25 cellular contexts compared by ENCODE assay signal in genomic region chr13:114311908-114312307, GRCh38. TPM values are rescaled to one million over a fixed set of nuclear protein-coding genes. Genes with fewer than 3 reads are reported as not detected.
DNase-seq lines count a peak whose midpoint lies in the region; ATAC-seq and TF ChIP-seq lines count a peak whose summit lies in the region.
"Had no signal": no experiment of that assay in that cellular context is flagged by ENCODE, and none has a peak within 500 bp of the region (broad histone marks: within the 10 kb centered on the region; RNA-seq: fewer than 3 reads in every experiment).

No MANE protein-coding gene starts in this region.

- no peak overlapping the region for H3K9ac ChIP-seq in SK-N-SH

- H3F3A ChIP-seq in SK-N-SH (replicated peaks; ENCODE audit: insufficient read depth) = peaks cover 31% of the 10 kb centered on the region

- H3K9me2 ChIP-seq in SK-N-SH = no peaks in the 10 kb centered on the region

- peaks cover 13 to 16% of the 10 kb centered on the region in 2 experiments; a peak in 3 of 4 replicates for H3K4me1 ChIP-seq in SK-N-SH (ENCODE audit: control insufficient read depth in 1 of 2, insufficient read depth in 2 of 2, low read depth in 1 of 2, low read length in 1 of 2)

- WGBS in SK-N-SH (ENCODE audit: low lambda C conversion rate) = 50% methylated on average over 2 of the region's 2 CpGs

- peak overlapping the region in 1 of 2 experiments; percentile 40; a peak in 1 of 4 replicates for H3K27ac ChIP-seq in SK-N-SH (ENCODE audit: low read depth in 2 of 2, low read length in 1 of 2)
- H3K27ac ChIP-seq: ascending aorta, esophagus muscularis mucosa, heart left ventricle, left ventricle myocardium inferior had no signal

- H3K4me2 ChIP-seq in SK-N-SH = no peak overlapping the region

- no peaks in the 10 kb centered on the region for H3K27me3 ChIP-seq in SK-N-SH (ENCODE audit: insufficient read depth)
- H3K27me3 ChIP-seq: ascending aorta, esophagus muscularis mucosa, heart left ventricle had no signal

- no peak for ATAC-seq in SK-N-SH treated with all-trans-retinoic acid at 6 μM for 48 hours
- no peak for ATAC-seq in HG03378 (IDR thresholded peaks at IDR 0.05; ENCODE audit: unreplicated experiment)
- no peak for ATAC-seq in HG02678 (IDR thresholded peaks at IDR 0.05; ENCODE audit: unreplicated experiment)
- ATAC-seq: activated CD8-positive, alpha-beta T cell treated with anti-CD3 and anti-CD28 coated beads, Interleukin-2, amount 10 ng/mL, durations not matched to agents 7 days and 5 days; heart left ventricle; mucosa of descending colon had no signal

- CTCF ChIA-PET in SK-N-SH (lab: Yijun Ruan, JAX) = interaction anchor here (0.9 to 1.2 kb wide), 2 partner anchors 17 to 24 kb away, joined by 3 read pairs; no protein-coding TSS in a partner anchor

- H4K20me1 ChIP-seq in SK-N-SH (ENCODE audit: insufficient read depth) = peaks cover 18% of the 10 kb centered on the region

- H2AFZ ChIP-seq in SK-N-SH (ENCODE audit: low read depth) = 0 out of 2 replicates have a peak overlapping the region, but pooled peaks have one; percentile 31

- POLR2A ChIA-PET in SK-N-SH (lab: Yijun Ruan, JAX) = interaction anchor here (1.2 kb wide), 1 partner anchor 31 kb away, joined by 7 read pairs; the partner anchor contains the start of gene UPF3A

- no peak for TF ChIP-seq CTCF in SK-N-SH (IDR thresholded peaks at IDR 0.05)

- H3K79me2 ChIP-seq in SK-N-SH (ENCODE audit: insufficient read depth) = peaks cover 23% of the 10 kb centered on the region

- peaks cover 3 to 12% of the 10 kb centered on the region in 2 experiments for H3K36me3 ChIP-seq in SK-N-SH (replicated peaks in 1 of 2; ENCODE audit: control insufficient read depth in 1 of 2, insufficient read depth in 2 of 2, low read length in 1 of 2)

- no peaks in the 10 kb centered on the region for H3K9me3 ChIP-seq in SK-N-SH
- H3K9me3 ChIP-seq: ascending aorta, esophagus muscularis mucosa, heart left ventricle, left ventricle myocardium inferior, mucosa of descending colon had no signal

- DNase-seq in SK-N-SH (no peak), NCI-H526 (lab: John Stamatoyannopoulos, UW) (peak; percentile 75 to 92), dermis blood vessel endothelial cell (peak; percentile 36), NCI-H2227 (lab: John Stamatoyannopoulos, UW; ENCODE audit: unreplicated experiment) (no peak), cerebellar nuclear complex (lab: John Stamatoyannopoulos, UW) (no peak)
- DNase-seq: ACHN; activated CD4-positive, CD25-positive, alpha-beta regulatory T cell; activated CD8-positive, alpha-beta T cell treated with anti-CD3 and anti-CD28 coated beads, Interleukin-2, amount 10 ng/mL, durations not matched to agents 7 days and 5 days; activated naive CD4-positive, alpha-beta T cell treated with anti-CD3 and anti-CD28 coated beads for 36 hours; activated T-cell treated with anti-CD3 and anti-CD28 coated beads, Interleukin-2, amount 50 U/mL, for 24 hours; CD4-positive, alpha-beta T cell; DND-41; effector memory CD4-positive, alpha-beta T cell; GOT3; heart left ventricle; left ventricle myocardium inferior; mucosa of descending colon; NCI-H1417 treated with DMSO at 0.1 percent for 48 hours; SHP77; stimulated activated CD4-positive, alpha-beta T cell treated with anti-CD3 and anti-CD28 coated beads, Interleukin-12 subunit alpha, Interleukin-12 subunit beta, amount 100 ng/mL, for 4 hours had no signal

- H3K4me3 ChIP-seq in SK-N-SH (ENCODE audit: low read depth in 2 of 2, low read length in 1 of 2) = no peak overlapping the region
- H3K4me3 ChIP-seq: ascending aorta, esophagus muscularis mucosa, heart left ventricle, left ventricle myocardium inferior, mucosa of descending colon had no signal

- no peak for TF ChIP-seq EP300 in SK-N-SH (IDR thresholded peaks at IDR 0.05; ENCODE audit: borderline replicate concordance in 1 of 2, low read depth in 1 of 2, low read length in 1 of 2)

- no peak for TF ChIP-seq RAD21 in SK-N-SH (IDR thresholded peaks at IDR 0.05; ENCODE audit: low read length)

TF ChIP-seq in SK-N-SH, 30 proteins besides CTCF, POLR2A, EP300 and RAD21 (continues in another document):
- no peak for TF ChIP-seq GATA2 (CRISPR knock-in tag; IDR thresholded peaks at IDR 0.05)
- no peak for TF ChIP-seq NFIC (IDR thresholded peaks at IDR 0.05; ENCODE audit: borderline replicate concordance)
- no peak for TF ChIP-seq TCF12 (IDR thresholded peaks at IDR 0.05)
- TF ChIP-seq RCOR1 (IDR thresholded peaks at IDR 0.05; ENCODE audit: low read length) = no peak
- no peak for TF ChIP-seq IRF3 (IDR thresholded peaks at IDR 0.05; ENCODE audit: low read depth, low read length)
- TF ChIP-seq MEF2A (IDR thresholded peaks at IDR 0.05; ENCODE audit: borderline replicate concordance, low read depth) = no peak
- no peak for TF ChIP-seq TAF1 (IDR thresholded peaks at IDR 0.05; ENCODE audit: borderline replicate concordance, low read depth, low read length)
- TF ChIP-seq, protein P1, sequence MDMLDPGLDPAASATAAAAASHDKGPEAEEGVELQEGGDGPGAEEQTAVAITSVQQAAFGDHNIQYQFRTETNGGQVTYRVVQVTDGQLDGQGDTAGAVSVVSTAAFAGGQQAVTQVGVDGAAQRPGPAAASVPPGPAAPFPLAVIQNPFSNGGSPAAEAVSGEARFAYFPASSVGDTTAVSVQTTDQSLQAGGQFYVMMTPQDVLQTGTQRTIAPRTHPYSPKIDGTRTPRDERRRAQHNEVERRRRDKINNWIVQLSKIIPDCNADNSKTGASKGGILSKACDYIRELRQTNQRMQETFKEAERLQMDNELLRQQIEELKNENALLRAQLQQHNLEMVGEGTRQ (IDR thresholded peaks at IDR 0.05; ENCODE audit: borderline replicate concordance, low read depth, low read length) = no peak

TF ChIP-seq in SK-N-SH treated with all-trans-retinoic acid at 6 μM for 48 hours, 23 proteins besides CTCF, POLR2A, EP300 and RAD21:
- TF ChIP-seq TOX (CRISPR knock-in tag; IDR thresholded peaks at IDR 0.05; ENCODE audit: borderline replicate concordance) (no peak), ZFP3 (CRISPR knock-in tag; IDR thresholded peaks at IDR 0.05) (no peak), PATZ1 (CRISPR knock-in tag; IDR thresholded peaks at IDR 0.05; ENCODE audit: borderline replicate concordance) (no peak), GLIS3 (CRISPR knock-in tag; IDR thresholded peaks at IDR 0.05) (no peak), PPARA (CRISPR knock-in tag; IDR thresholded peaks at IDR 0.05; ENCODE audit: borderline replicate concordance) (no peak), POU6F1 (CRISPR knock-in tag; IDR thresholded peaks at IDR 0.05; ENCODE audit: borderline replicate concordance, low read depth) (no peak), ZNF565 (CRISPR knock-in tag; conservative IDR thresholded peaks at IDR 0.05; ENCODE audit: low read depth) (no peak), ISL1 (CRISPR knock-in tag; IDR thresholded peaks at IDR 0.05) (no peak), ZFP30 (CRISPR knock-in tag; IDR thresholded peaks at IDR 0.05) (no peak), ZC3H10 (CRISPR knock-in tag; IDR thresholded peaks at IDR 0.05) (no peak), ZNF8 (CRISPR knock-in tag; IDR thresholded peaks at IDR 0.05) (no peak), BACH2 (CRISPR knock-in tag; IDR thresholded peaks at IDR 0.05; ENCODE audit: borderline replicate concordance) (no peak)
- TF ChIP-seq, protein P2, sequence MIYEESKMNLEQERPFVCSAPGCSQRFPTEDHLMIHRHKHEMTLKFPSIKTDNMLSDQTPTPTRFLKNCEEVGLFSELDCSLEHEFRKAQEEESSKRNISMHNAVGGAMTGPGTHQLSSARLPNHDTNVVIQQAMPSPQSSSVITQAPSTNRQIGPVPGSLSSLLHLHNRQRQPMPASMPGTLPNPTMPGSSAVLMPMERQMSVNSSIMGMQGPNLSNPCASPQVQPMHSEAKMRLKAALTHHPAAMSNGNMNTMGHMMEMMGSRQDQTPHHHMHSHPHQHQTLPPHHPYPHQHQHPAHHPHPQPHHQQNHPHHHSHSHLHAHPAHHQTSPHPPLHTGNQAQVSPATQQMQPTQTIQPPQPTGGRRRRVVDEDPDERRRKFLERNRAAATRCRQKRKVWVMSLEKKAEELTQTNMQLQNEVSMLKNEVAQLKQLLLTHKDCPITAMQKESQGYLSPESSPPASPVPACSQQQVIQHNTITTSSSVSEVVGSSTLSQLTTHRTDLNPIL (CRISPR knock-in tag; IDR thresholded peaks at IDR 0.05; ENCODE audit: low read depth) = no peak
TF ChIP-seq in SK-N-SH treated with all-trans-retinoic acid at 6 μM for 48 hours: peak in this region for 0.

RNA-seq across cellular contexts. Expression of gene CHAMP1, which starts 2.4 kb away (rescaled TPM):
- 25.9 and 28.6 TPM in 2 replicates for polyA plus RNA-seq in SK-N-SH (2012; rRNA removed)
- 29.3 and 29.4 TPM in 2 replicates for polyA plus RNA-seq in SK-N-SH (2012; cell fraction: cytosol; rRNA removed)
- 13.8 and 14.7 TPM in 2 replicates for polyA plus RNA-seq in SK-N-SH (2012; cell fraction: nucleus; rRNA removed)
- 10.7 and 11.0 TPM in 2 replicates for total RNA-seq in dermis blood vessel endothelial cell

RNA-seq across cellular contexts. Expression of gene UPF3A, which starts 30.5 kb away (rescaled TPM):
- polyA plus RNA-seq in SK-N-SH (2012; rRNA removed) = 63.2 and 74.4 TPM in 2 replicates
- polyA plus RNA-seq in SK-N-SH (2012; cell fraction: cytosol; rRNA removed) = 59.8 and 69.6 TPM in 2 replicates
- polyA plus RNA-seq in SK-N-SH (2012; cell fraction: nucleus; rRNA removed) = 154 and 180 TPM in 2 replicates
- 24.0 and 25.5 TPM in 2 replicates for total RNA-seq in dermis blood vessel endothelial cell

Comparison
In these comparisons a context has a peak if more than half of its experiments do, and no peak if none do; other contexts are left out.
1. DNase-seq: peak in NCI-H526 (2 of 2) and dermis blood vessel endothelial cell (single experiment); none in SK-N-SH (single experiment), NCI-H2227 (single experiment) and cerebellar nuclear complex (0 of 2).